34 cellular contexts compared by ENCODE assay signal in genomic region chr2:64845273-64845905, GRCh38.
"Had no signal": no experiment of that assay in that cellular context is flagged by ENCODE, and none has a peak within 500 bp of the region (broad histone marks: within the 10 kb centered on the region; RNA-seq: fewer than 3 reads in every experiment).

No MANE protein-coding gene starts in this region.

- H3K4me1 ChIP-seq: prostate gland had no signal

- H3K4me3 Mint-ChIP-seq: activated naive CD4-positive, alpha-beta T cell treated with anti-CD3 and anti-CD28 coated beads, Interleukin-2, amount 10 ng/mL, durations not matched to agents 7 days and 5 days; activated naive CD8-positive, alpha-beta T cell treated with anti-CD3 and anti-CD28 coated beads, Interleukin-2, amount 10 ng/mL, durations not matched to agents 7 days and 5 days; activated T-cell treated with anti-CD3 and anti-CD28 coated beads, Interleukin-2, amount 50 U/mL, for 24 hours; natural killer cell had no signal

- H3K4me3 ChIP-seq: ascending aorta, cardiac muscle cell, coronary artery, dorsolateral prefrontal cortex, gastroesophageal sphincter, pancreas, prostate gland, sigmoid colon, suprapubic skin, tibial artery, upper lobe of right lung had no signal

- H3K27ac ChIP-seq: ascending aorta, cardiac muscle cell, coronary artery, dorsolateral prefrontal cortex, gastroesophageal sphincter, pancreas, prostate gland, sigmoid colon, suprapubic skin, tibial artery, upper lobe of right lung, WERI-Rb-1 had no signal

- H3K36me3 Mint-ChIP-seq: activated naive CD4-positive, alpha-beta T cell treated with anti-CD3 and anti-CD28 coated beads, Interleukin-2, amount 10 ng/mL, durations not matched to agents 7 days and 5 days; activated naive CD8-positive, alpha-beta T cell treated with anti-CD3 and anti-CD28 coated beads, Interleukin-2, amount 10 ng/mL, durations not matched to agents 7 days and 5 days; brain; natural killer cell had no signal

- H3K27ac Mint-ChIP-seq: activated naive CD4-positive, alpha-beta T cell treated with anti-CD3 and anti-CD28 coated beads, Interleukin-2, amount 10 ng/mL, durations not matched to agents 7 days and 5 days; activated naive CD8-positive, alpha-beta T cell treated with anti-CD3 and anti-CD28 coated beads, Interleukin-2, amount 10 ng/mL, durations not matched to agents 7 days and 5 days; activated T-cell treated with anti-CD3 and anti-CD28 coated beads, Interleukin-2, amount 50 U/mL, for 24 hours; natural killer cell had no signal

- ATAC-seq: activated CD4-positive, CD25-positive, alpha-beta regulatory T cell treated with anti-CD3 and anti-CD28 coated beads, Interleukin-2, amount 50 U/mL, for 24 hours; gastroesophageal sphincter; left colon; natural killer cell; pancreas had no signal

- H3K36me3 ChIP-seq: ascending aorta, cardiac muscle cell, gastroesophageal sphincter, pancreas, prostate gland, sigmoid colon, suprapubic skin, tibial artery, upper lobe of right lung, WERI-Rb-1 had no signal

- DNase-seq: activated CD4-positive, alpha-beta T cell treated with anti-CD3 and anti-CD28 coated beads for 48 hours; activated CD4-positive, alpha-beta T cell treated with anti-CD3 and anti-CD28 coated beads, Interleukin-2, amount 50 U/mL, for 48 hours; activated CD8-positive, alpha-beta memory T cell treated with anti-CD3 and anti-CD28 coated beads, Interleukin-2, amount 50 U/mL, for 48 hours; activated gamma-delta T cell; activated naive CD4-positive, alpha-beta T cell treated with anti-CD3 and anti-CD28 coated beads, Interleukin-2, amount 10 ng/mL, durations not matched to agents 7 days and 5 days; activated naive CD8-positive, alpha-beta T cell treated with anti-CD3 and anti-CD28 coated beads, Interleukin-2, amount 10 ng/mL, durations not matched to agents 7 days and 5 days; activated T-cell treated with anti-CD3 and anti-CD28 coated beads, Interleukin-2, amount 50 U/mL, for 24 hours; cerebellar nuclear complex; dorsolateral prefrontal cortex; effector memory CD4-positive, alpha-beta T cell; erythroblast; hippocampal formation; left colon; natural killer cell; nucleus accumbens; pancreas; retina; sigmoid colon; small intestine; stimulated activated naive CD4-positive, alpha-beta T cell; T-helper 1 cell; upper lobe of right lung; WERI-Rb-1 had no signal

- H3K9me3 ChIP-seq: ascending aorta, gastroesophageal sphincter, pancreas, prostate gland, sigmoid colon, suprapubic skin, tibial artery, upper lobe of right lung had no signal

- H3K9me3 Mint-ChIP-seq: activated naive CD4-positive, alpha-beta T cell treated with anti-CD3 and anti-CD28 coated beads, Interleukin-2, amount 10 ng/mL, durations not matched to agents 7 days and 5 days; activated naive CD8-positive, alpha-beta T cell treated with anti-CD3 and anti-CD28 coated beads, Interleukin-2, amount 10 ng/mL, durations not matched to agents 7 days and 5 days; activated T-cell treated with anti-CD3 and anti-CD28 coated beads, Interleukin-2, amount 50 U/mL, for 24 hours; brain; natural killer cell had no signal

- FAIRE-seq: keratinocyte, pancreas, small intestine, TTC549 had no signal

- H3K27me3 ChIP-seq: ascending aorta, cardiac muscle cell, dorsolateral prefrontal cortex, gastroesophageal sphincter, pancreas, sigmoid colon, suprapubic skin, tibial artery, upper lobe of right lung had no signal

- H3K4me1 Mint-ChIP-seq: activated naive CD4-positive, alpha-beta T cell treated with anti-CD3 and anti-CD28 coated beads, Interleukin-2, amount 10 ng/mL, durations not matched to agents 7 days and 5 days had no signal

- H3K27me3 Mint-ChIP-seq: activated T-cell treated with anti-CD3 and anti-CD28 coated beads, Interleukin-2, amount 50 U/mL, for 24 hours had no signal
